9 cellular contexts compared by ENCODE assay signal in the genomic region with DNA sequence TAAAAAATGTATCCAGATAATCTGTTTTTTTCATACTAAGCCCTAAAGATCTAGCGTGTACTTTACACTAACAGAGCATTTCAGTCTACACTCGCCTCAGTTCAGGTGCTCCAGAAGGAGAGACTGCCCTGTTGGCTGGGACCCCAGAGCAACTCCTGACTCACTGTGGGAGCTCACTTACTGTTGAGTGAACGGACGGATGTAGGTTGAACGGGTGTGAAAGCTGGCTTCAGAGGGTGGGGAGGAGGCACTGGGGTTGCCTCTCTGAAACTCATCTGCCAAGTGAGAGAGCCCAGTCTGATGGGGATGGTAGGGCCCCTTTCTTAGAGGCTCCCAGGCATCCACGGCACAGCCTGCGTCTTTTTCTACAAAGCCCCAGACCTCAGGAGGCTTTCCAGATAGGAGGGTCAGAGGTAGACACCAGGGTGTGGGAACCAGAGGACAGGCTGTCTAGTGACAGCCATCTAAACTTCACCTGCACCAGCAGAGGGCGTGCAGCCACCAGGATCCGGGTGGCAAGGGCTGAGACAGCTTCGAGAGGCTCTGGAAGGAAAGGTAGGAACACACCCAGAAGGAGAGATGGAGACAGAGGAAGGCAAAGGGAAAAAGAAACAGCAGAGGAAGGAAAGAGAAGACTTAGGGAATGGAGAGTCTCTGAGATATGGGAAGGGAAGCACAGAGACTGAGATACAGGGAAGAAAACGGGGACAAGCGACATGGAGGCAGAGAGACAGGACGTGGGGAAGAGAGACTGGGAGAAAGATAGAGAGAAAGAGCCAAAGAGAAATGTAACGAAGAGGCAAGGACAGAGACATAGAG. TPM values are rescaled to one million over a fixed set of nuclear protein-coding genes. Genes with fewer than 3 reads are reported as not detected.
A peak's percentile ranks its signal among the peaks of the same experiment; 100 is the strongest.
DNase-seq lines count a peak whose midpoint lies in the region; ATAC-seq and TF ChIP-seq lines count a peak whose summit lies in the region.
"Had no signal": no experiment of that assay in that cellular context is flagged by ENCODE, and none has a peak within 500 bp of the region (broad histone marks: within the 10 kb centered on the region; RNA-seq: fewer than 3 reads in every experiment).

No MANE protein-coding gene starts in this region.

- DNase-seq in CMK (ENCODE audit: low read depth) (peak; percentile 57), HFF-Myc (ENCODE audit: extremely low read depth, low read depth) (peak; percentile 26), NCI-H524 treated with DMSO at 0.1 percent for 48 hours (lab: John Stamatoyannopoulos, UW) (peak; percentile 55), choroid plexus epithelial cell (ENCODE audit: low read depth) (peak; percentile 84), right lobe of liver (peak; percentile 78 to 81 (median 79))
- peak; percentile 87 for DNase-seq in activated CD4-positive, alpha-beta T cell treated with anti-CD3 and anti-CD28 coated beads, Interleukin-2, amount 10 ng/mL, durations not matched to agents 7 days and 5 days
- peak; percentile 61 to 72 (median 66) for DNase-seq in stimulated activated CD4-positive, alpha-beta T cell treated with anti-CD3 and anti-CD28 coated beads, TNF-alpha, amount 100 ng/mL, for 48 hours (ENCODE audit: low read depth in 3 of 3)

- intact Hi-C loops in right lobe of liver (cut with DNase I) = loop anchor here in 1 of 2 donors (2.0 kb wide), 1 partner anchor 51 kb away; no protein-coding TSS in a partner anchor

- peak; percentile 81 for TF ChIP-seq CTCF in HFF-Myc (IDR thresholded peaks at IDR 0.05; ENCODE audit: low read depth, low read length, missing control alignments)
- TF ChIP-seq CTCF in choroid plexus epithelial cell (conservative IDR thresholded peaks at IDR 0.05; ENCODE audit: low read depth, low read length) = peak; percentile 90
- peak; percentile 79 to 83 (median 81) for TF ChIP-seq CTCF in right lobe of liver (IDR thresholded peaks at IDR 0.05)

- H3K4me3 ChIP-seq in HFF-Myc (replicated peaks; ENCODE audit: low read depth, low read length) = no peak overlapping the region
- H3K4me3 ChIP-seq in choroid plexus epithelial cell (ENCODE audit: low read depth, low read length) = no peak overlapping the region
- H3K4me3 ChIP-seq in right lobe of liver = no peak overlapping the region

- no peaks in the 10 kb centered on the region for H3K4me1 ChIP-seq in right lobe of liver

- H3K9me3 ChIP-seq in right lobe of liver = no peaks in the 10 kb centered on the region

- H3K27me3 ChIP-seq in right lobe of liver = peaks cover 0 to 5% of the 10 kb centered on the region in 2 donors

- H3K4me1 Mint-ChIP-seq in activated CD4-positive, alpha-beta T cell treated with anti-CD3 and anti-CD28 coated beads, Interleukin-2, amount 10 ng/mL, durations not matched to agents 7 days and 5 days = peaks cover 31% of the 10 kb centered on the region

- CTCF ChIA-PET in activated CD4-positive, alpha-beta T cell treated with anti-CD3 and anti-CD28 coated beads, Interleukin-2, amount 10 ng/mL, durations not matched to agents 7 days and 5 days (lab: Charles Lee) = interaction anchor here (0.6 to 2.5 kb wide), 32 partner anchors 8 to 293 kb away, joined by 3 to 10 read pairs (median 4); a partner anchor contains a TSS

- WGBS in right lobe of liver (ENCODE audit: insufficient coverage, low coverage, low lambda C conversion rate, missing lambda C conversion rate) = 24% methylated on average over 10 of the region's 14 CpGs

- POLR2A ChIA-PET in activated CD4-positive, alpha-beta T cell treated with anti-CD3 and anti-CD28 coated beads, Interleukin-2, amount 10 ng/mL, durations not matched to agents 7 days and 5 days (lab: Charles Lee) = no interaction called here

- peaks cover 4% of the 10 kb centered on the region for H3K27me3 Mint-ChIP-seq in activated CD4-positive, alpha-beta T cell treated with anti-CD3 and anti-CD28 coated beads, Interleukin-2, amount 10 ng/mL, durations not matched to agents 7 days and 5 days

- H3K36me3 ChIP-seq in right lobe of liver = no peaks in the 10 kb centered on the region

- TF ChIP-seq POLR2A in right lobe of liver (IDR thresholded peaks at IDR 0.05) = no peak

- no peak overlapping the region for H3K27ac ChIP-seq in right lobe of liver

- ATAC-seq in right lobe of liver (peak; percentile 86 to 92 (median 89)), HG03135 (IDR thresholded peaks at IDR 0.05; ENCODE audit: unreplicated experiment) (no peak)

- no peak overlapping the region for H3K4me3 Mint-ChIP-seq in activated CD4-positive, alpha-beta T cell treated with anti-CD3 and anti-CD28 coated beads, Interleukin-2, amount 10 ng/mL, durations not matched to agents 7 days and 5 days

- H3K36me3 Mint-ChIP-seq in activated CD4-positive, alpha-beta T cell treated with anti-CD3 and anti-CD28 coated beads, Interleukin-2, amount 10 ng/mL, durations not matched to agents 7 days and 5 days (ENCODE audit: low read depth) = peaks cover 2% of the 10 kb centered on the region

- peaks cover 3% of the 10 kb centered on the region for H3K9me3 Mint-ChIP-seq in activated CD4-positive, alpha-beta T cell treated with anti-CD3 and anti-CD28 coated beads, Interleukin-2, amount 10 ng/mL, durations not matched to agents 7 days and 5 days

- no peak overlapping the region for H3K27ac Mint-ChIP-seq in activated CD4-positive, alpha-beta T cell treated with anti-CD3 and anti-CD28 coated beads, Interleukin-2, amount 10 ng/mL, durations not matched to agents 7 days and 5 days

RNA-seq across cellular contexts. Expression of a gene that starts 3.7 kb away (rescaled TPM):
- under 1 TPM; 0.45 to 0.85 TPM for total RNA-seq in activated CD4-positive, alpha-beta T cell treated with anti-CD3 and anti-CD28 coated beads, Interleukin-2, amount 10 ng/mL, durations not matched to agents 7 days and 5 days
- total RNA-seq in right lobe of liver = under 1 TPM in 1 of 6 experiments, not detected in 5; 0.32 TPM

RNA-seq across cellular contexts. Expression of a gene that starts 28.1 kb away (rescaled TPM):
- not detected for total RNA-seq in activated CD4-positive, alpha-beta T cell treated with anti-CD3 and anti-CD28 coated beads, Interleukin-2, amount 10 ng/mL, durations not matched to agents 7 days and 5 days
- total RNA-seq in right lobe of liver = not detected
- total RNA-seq: T-helper 2 cell treated with Interferon-gamma antibody and Interleukin-4, amounts not matched to agents 100 ng/mL and 5 ng/mL, for 36 hours had no signal

RNA-seq across cellular contexts. Expression of a gene that starts 29.6 kb away (rescaled TPM):
- total RNA-seq in activated CD4-positive, alpha-beta T cell treated with anti-CD3 and anti-CD28 coated beads, Interleukin-2, amount 10 ng/mL, durations not matched to agents 7 days and 5 days = not detected
- 1 to 10 TPM; 3.3 to 8.9 (median 5.3) TPM for total RNA-seq in right lobe of liver
- total RNA-seq: T-helper 2 cell treated with Interferon-gamma antibody and Interleukin-4, amounts not matched to agents 100 ng/mL and 5 ng/mL, for 36 hours had no signal

RNA-seq across cellular contexts. Expression of a gene that starts 31.5 kb away (rescaled TPM):
- 1 to 10 TPM in 1 of 2 experiments, under 1 TPM in 1; 0.52 to 1.2 TPM for total RNA-seq in activated CD4-positive, alpha-beta T cell treated with anti-CD3 and anti-CD28 coated beads, Interleukin-2, amount 10 ng/mL, durations not matched to agents 7 days and 5 days
- not detected for total RNA-seq in right lobe of liver
- total RNA-seq: T-helper 2 cell treated with Interferon-gamma antibody and Interleukin-4, amounts not matched to agents 100 ng/mL and 5 ng/mL, for 36 hours had no signal

RNA-seq across cellular contexts. Expression of a gene that starts 33.4 kb away (rescaled TPM):
- total RNA-seq in activated CD4-positive, alpha-beta T cell treated with anti-CD3 and anti-CD28 coated beads, Interleukin-2, amount 10 ng/mL, durations not matched to agents 7 days and 5 days = not detected
- total RNA-seq in right lobe of liver = not detected
- total RNA-seq: T-helper 2 cell treated with Interferon-gamma antibody and Interleukin-4, amounts not matched to agents 100 ng/mL and 5 ng/mL, for 36 hours had no signal

Comparison
In these comparisons a context has a peak if more than half of its experiments do, and no peak if none do; other contexts are left out.
1. DNase-seq: peak in every context shown above with its lines; median percentile 87 in activated CD4-positive, alpha-beta T cell treated with anti-CD3 and anti-CD28 coated beads, Interleukin-2, amount 10 ng/mL, durations not matched to agents 7 days and 5 days; 84 in choroid plexus epithelial cell; 79 in right lobe of liver; 66 in stimulated activated CD4-positive, alpha-beta T cell treated with anti-CD3 and anti-CD28 coated beads, TNF-alpha, amount 100 ng/mL, for 48 hours; 57 in CMK; 55 in NCI-H524 treated with DMSO at 0.1 percent for 48 hours; 26 in HFF-Myc.
2. RNA of a gene that starts 29.6 kb away (total RNA-seq): 3.3 to 8.9 TPM in right lobe of liver; not detected in activated CD4-positive, alpha-beta T cell treated with anti-CD3 and anti-CD28 coated beads, Interleukin-2, amount 10 ng/mL, durations not matched to agents 7 days and 5 days; every median in the first group is over 4 times any median in the second.
3. Peak in every context shown above with its lines, with median percentiles within 50 percentile points of each other: CTCF ChIP-seq.